In genomic region chr10:125076891-125077643, GRCh38 we compare ENCODE assay signal across 1 cellular context.
TF ChIP-seq lines count a peak whose summit lies in the region.

No MANE protein-coding gene starts in this region.

TF ChIP-seq in PFSK-1, 5 proteins besides CTCF, POLR2A, EP300 and RAD21 (continued from another document):
- no peak for TF ChIP-seq TAF1 (IDR thresholded peaks at IDR 0.05; ENCODE audit: borderline replicate concordance, insufficient read depth, low read length)
